ENCODE assay signal across 1 cellular context in the genomic region with DNA sequence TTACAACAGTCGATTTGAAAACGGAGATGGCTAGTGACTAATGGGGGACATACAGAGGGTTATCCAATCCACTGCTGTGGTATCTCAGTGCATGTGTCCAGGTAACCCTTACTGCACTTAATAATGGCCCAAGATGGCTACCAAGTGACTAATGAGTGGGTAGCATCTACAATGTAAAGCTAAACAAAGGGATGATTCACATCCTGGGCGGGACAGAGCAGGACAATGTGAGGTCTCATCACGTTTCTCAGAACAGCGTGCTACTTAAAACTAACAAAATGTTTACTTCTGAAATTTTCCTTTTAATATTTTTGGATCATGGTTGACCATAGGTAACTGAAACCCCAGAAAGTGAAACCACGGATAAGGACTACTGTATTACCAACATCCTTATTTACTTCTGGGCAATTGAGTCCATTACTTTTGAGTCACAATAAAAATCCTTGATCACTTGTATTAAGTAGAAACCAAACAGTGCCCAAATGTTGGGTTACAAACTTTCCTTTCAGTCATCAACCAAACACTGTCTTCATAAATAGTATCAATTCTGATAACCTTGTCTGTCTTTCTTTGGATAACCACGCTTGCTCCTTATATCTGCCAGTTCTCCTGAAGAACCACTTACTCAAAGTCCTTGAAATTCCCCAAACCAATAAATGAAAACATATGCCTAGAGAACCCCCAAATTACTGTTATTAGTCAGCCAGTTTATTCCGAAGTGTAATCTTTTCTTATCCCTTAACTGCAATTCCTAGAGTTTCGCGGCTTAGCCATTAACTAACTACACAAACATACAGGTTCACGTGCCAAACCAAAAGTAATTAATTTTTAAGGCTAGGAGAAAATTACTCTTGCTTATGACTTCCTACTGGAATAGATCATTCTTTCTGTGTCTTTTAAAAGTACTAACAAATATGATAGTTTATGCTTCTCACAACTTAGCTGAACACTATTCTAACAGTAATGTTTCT.
A peak's percentile ranks its signal among the peaks of the same experiment; 100 is the strongest.
TF ChIP-seq lines count a peak whose summit lies in the region.

No MANE protein-coding gene starts in this region.

TF ChIP-seq in IMR-90, 13 proteins besides CTCF, POLR2A, EP300 and RAD21 (continued from another document):
- TF ChIP-seq NFE2L2 (IDR thresholded peaks at IDR 0.05; ENCODE audit: low read depth, low read length) (no peak), MXI1 (IDR thresholded peaks at IDR 0.05; ENCODE audit: borderline replicate concordance, low read depth, low read length) (0 out of 2 replicates have a peak, but pooled peaks have one; percentile 46), SMC3 (IDR thresholded peaks at IDR 0.05; ENCODE audit: low read depth, low read length) (no peak), BHLHE40 (IDR thresholded peaks at IDR 0.05; ENCODE audit: low read depth, low read length) (peak; percentile 97), RFX5 (IDR thresholded peaks at IDR 0.05; ENCODE audit: low read depth, low read length) (no peak), FOS (IDR thresholded peaks at IDR 0.05; ENCODE audit: low read depth, low read length) (peak; percentile 81)
